In the genomic region with DNA sequence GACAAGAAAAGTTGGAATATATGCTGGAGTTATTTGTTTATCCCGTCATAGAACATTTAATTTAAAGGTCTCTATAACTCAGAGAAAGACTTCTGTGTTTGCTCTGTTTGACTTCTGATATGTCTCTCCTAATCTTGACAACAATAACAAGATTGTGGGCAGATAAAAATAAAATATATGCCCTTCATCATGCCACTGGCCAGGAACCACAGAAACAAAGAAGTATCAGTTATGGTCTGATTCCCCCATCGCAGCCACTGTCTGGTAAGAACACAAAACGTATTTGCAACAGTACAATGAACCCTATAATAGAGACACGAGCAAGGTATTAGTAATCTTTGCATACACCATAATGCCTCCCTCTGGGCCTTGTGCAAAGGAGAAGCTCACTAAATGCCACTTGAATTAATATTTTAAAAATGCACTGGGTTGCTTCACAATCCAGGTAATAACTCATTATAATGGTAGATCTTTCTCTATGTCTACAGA, we compare ENCODE assay signal across 1 cellular context.
TF ChIP-seq lines count a peak whose summit lies in the region.

No MANE protein-coding gene starts in this region.

TF ChIP-seq in GM23338, 12 proteins besides CTCF, POLR2A, EP300 and RAD21 (continued from another document):
- TF ChIP-seq, protein P1, sequence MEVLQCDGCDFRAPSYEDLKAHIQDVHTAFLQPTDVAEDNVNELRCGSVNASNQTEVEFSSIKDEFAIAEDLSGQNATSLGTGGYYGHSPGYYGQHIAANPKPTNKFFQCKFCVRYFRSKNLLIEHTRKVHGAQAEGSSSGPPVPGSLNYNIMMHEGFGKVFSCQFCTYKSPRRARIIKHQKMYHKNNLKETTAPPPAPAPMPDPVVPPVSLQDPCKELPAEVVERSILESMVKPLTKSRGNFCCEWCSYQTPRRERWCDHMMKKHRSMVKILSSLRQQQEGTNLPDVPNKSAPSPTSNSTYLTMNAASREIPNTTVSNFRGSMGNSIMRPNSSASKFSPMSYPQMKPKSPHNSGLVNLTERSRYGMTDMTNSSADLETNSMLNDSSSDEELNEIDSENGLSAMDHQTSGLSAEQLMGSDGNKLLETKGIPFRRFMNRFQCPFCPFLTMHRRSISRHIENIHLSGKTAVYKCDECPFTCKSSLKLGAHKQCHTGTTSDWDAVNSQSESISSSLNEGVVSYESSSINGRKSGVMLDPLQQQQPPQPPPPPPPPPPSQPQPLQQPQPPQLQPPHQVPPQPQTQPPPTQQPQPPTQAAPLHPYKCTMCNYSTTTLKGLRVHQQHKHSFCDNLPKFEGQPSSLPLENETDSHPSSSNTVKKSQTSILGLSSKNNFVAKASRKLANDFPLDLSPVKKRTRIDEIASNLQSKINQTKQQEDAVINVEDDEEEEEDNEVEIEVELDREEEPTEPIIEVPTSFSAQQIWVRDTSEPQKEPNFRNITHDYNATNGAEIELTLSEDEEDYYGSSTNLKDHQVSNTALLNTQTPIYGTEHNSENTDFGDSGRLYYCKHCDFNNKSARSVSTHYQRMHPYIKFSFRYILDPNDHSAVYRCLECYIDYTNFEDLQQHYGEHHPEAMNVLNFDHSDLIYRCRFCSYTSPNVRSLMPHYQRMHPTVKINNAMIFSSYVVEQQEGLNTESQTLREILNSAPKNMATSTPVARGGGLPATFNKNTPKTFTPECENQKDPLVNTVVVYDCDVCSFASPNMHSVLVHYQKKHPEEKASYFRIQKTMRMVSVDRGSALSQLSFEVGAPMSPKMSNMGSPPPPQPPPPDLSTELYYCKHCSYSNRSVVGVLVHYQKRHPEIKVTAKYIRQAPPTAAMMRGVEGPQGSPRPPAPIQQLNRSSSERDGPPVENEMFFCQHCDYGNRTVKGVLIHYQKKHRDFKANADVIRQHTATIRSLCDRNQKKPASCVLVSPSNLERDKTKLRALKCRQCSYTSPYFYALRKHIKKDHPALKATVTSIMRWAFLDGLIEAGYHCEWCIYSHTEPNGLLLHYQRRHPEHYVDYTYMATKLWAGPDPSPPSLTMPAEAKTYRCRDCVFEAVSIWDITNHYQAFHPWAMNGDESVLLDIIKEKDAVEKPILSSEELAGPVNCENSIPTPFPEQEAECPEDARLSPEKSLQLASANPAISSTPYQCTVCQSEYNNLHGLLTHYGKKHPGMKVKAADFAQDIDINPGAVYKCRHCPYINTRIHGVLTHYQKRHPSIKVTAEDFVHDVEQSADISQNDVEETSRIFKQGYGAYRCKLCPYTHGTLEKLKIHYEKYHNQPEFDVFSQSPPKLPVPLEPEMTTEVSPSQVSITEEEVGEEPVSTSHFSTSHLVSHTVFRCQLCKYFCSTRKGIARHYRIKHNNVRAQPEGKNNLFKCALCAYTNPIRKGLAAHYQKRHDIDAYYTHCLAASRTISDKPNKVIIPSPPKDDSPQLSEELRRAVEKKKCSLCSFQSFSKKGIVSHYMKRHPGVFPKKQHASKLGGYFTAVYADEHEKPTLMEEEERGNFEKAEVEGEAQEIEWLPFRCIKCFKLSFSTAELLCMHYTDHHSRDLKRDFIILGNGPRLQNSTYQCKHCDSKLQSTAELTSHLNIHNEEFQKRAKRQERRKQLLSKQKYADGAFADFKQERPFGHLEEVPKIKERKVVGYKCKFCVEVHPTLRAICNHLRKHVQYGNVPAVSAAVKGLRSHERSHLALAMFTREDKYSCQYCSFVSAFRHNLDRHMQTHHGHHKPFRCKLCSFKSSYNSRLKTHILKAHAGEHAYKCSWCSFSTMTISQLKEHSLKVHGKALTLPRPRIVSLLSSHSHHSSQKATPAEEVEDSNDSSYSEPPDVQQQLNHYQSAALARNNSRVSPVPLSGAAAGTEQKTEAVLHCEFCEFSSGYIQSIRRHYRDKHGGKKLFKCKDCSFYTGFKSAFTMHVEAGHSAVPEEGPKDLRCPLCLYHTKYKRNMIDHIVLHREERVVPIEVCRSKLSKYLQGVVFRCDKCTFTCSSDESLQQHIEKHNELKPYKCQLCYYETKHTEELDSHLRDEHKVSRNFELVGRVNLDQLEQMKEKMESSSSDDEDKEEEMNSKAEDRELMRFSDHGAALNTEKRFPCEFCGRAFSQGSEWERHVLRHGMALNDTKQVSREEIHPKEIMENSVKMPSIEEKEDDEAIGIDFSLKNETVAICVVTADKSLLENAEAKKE (CRISPR knock-in tag; IDR thresholded peaks at IDR 0.05): no peak
- TF ChIP-seq EZH2phosphoT487 (IDR thresholded peaks at IDR 0.05; ENCODE audit: unreplicated experiment): no peak
- no peak for TF ChIP-seq EZH2 (IDR thresholded peaks at IDR 0.05; ENCODE audit: low read depth, unreplicated experiment)
- TF ChIP-seq ZNF114 (CRISPR knock-in tag; IDR thresholded peaks at IDR 0.05): no peak
- no peak for TF ChIP-seq CREB1 (CRISPR knock-in tag; IDR thresholded peaks at IDR 0.05; ENCODE audit: low read depth)
